In the genomic region with DNA sequence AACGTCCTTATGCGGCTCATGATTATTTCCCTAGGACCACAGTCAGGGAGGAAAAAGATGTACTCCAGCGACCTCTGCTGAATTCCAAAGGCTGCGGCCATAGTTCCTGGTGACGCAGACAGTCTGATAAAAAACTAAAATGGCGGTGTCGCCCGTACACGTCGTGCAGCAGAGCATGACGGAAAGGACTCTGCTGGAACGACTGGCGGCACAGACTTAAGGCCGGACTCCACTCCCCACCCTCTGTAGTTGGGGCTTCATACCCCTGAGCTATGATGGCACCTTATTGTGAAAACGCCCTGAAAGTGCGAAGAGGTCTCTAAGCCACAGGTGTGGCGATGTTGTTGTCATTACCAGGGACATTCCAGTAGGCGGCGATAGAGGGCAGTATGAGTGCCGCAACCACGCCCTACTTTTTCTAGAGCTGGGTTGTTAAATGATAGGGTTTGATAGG, we compare ENCODE assay signal across 7 cellular contexts.
DNase-seq lines count a peak whose midpoint lies in the region; ATAC-seq and TF ChIP-seq lines count a peak whose summit lies in the region.

No MANE protein-coding gene starts in this region.

- H3K27me3 Mint-ChIP-seq in stimulated activated naive B cell treated with anti-CD40 and anti-IgM and Interleukin-4, amounts not matched to agents 10 μg/mL and 1 μg/mL and 100 μg/mL, for 72 hours, result peaks cover 6 to 7% of the 10 kb centered on the region in 2 donors

- H3K27me3 ChIP-seq in muscle layer of duodenum (ENCODE audit: low read depth, low read length), result no peaks in the 10 kb centered on the region

- TF ChIP-seq CTCF in GM12874 (IDR thresholded peaks at IDR 0.05; ENCODE audit: insufficient read depth, low read depth, low read length), result peak; percentile 66
- peak; percentile 69 for TF ChIP-seq CTCF in epithelial cell of esophagus (IDR thresholded peaks at IDR 0.05; ENCODE audit: insufficient read depth, low read depth, low read length, missing control alignments)

- no peaks in the 10 kb centered on the region for H3K36me3 ChIP-seq in muscle layer of duodenum (ENCODE audit: control insufficient read depth in 1 of 2, insufficient read depth in 2 of 2, low read length in 2 of 2)

- no peaks in the 10 kb centered on the region for H3K4me1 ChIP-seq in muscle layer of duodenum (ENCODE audit: control insufficient read depth in 1 of 2, insufficient read depth in 2 of 2, low read length in 2 of 2)

- no peaks in the 10 kb centered on the region for H3K36me3 Mint-ChIP-seq in stimulated activated naive B cell treated with anti-CD40 and anti-IgM and Interleukin-4, amounts not matched to agents 10 μg/mL and 1 μg/mL and 100 μg/mL, for 72 hours

- H3K27ac Mint-ChIP-seq in stimulated activated naive B cell treated with anti-CD40 and anti-IgM and Interleukin-4, amounts not matched to agents 10 μg/mL and 1 μg/mL and 100 μg/mL, for 72 hours, result no peak overlapping the region

- H3K9me3 Mint-ChIP-seq in stimulated activated naive B cell treated with anti-CD40 and anti-IgM and Interleukin-4, amounts not matched to agents 10 μg/mL and 1 μg/mL and 100 μg/mL, for 72 hours, result peaks cover 0 to 1% of the 10 kb centered on the region in 2 donors

- no peak overlapping the region for H3K27ac ChIP-seq in muscle layer of duodenum (ENCODE audit: low read length)

- H3K9me3 ChIP-seq in muscle layer of duodenum (ENCODE audit: control insufficient read depth in 1 of 2, low read length in 2 of 2), result no peaks in the 10 kb centered on the region

- ATAC-seq in HG02642 (IDR thresholded peaks at IDR 0.05; ENCODE audit: poor library complexity, unreplicated experiment), result peak; percentile 66
- peak; percentile 67 to 71 for ATAC-seq in stimulated activated naive B cell treated with anti-CD40 and anti-IgM and Interleukin-4, amounts not matched to agents 10 μg/mL and 1 μg/mL and 100 μg/mL, for 72 hours (replicated peaks)

- H3K4me3 ChIP-seq in epithelial cell of esophagus (ENCODE audit: low read length), result peak overlapping the region; percentile 51
- peak overlapping the region; percentile 62 to 64 for H3K4me3 ChIP-seq in muscle layer of duodenum (ENCODE audit: low read depth in 1 of 2, low read length in 2 of 2)

- peak overlapping the region; percentile 84 for H3K4me3 Mint-ChIP-seq in stimulated activated naive B cell treated with anti-CD40 and anti-IgM and Interleukin-4, amounts not matched to agents 10 μg/mL and 1 μg/mL and 100 μg/mL, for 72 hours

- DNase-seq in NCI-H510A (lab: John Stamatoyannopoulos, UW) (peak; percentile 2), epithelial cell of esophagus (ENCODE audit: low read depth) (peak; percentile 67)
- DNase-seq in activated CD8-positive, alpha-beta memory T cell treated with anti-CD3 and anti-CD28 coated beads, Interleukin-2, amount 50 U/mL, for 4 hours, result peak; percentile 34
- peak; percentile 25 for DNase-seq in stimulated activated naive B cell treated with anti-CD40 and anti-IgM and Interleukin-4, amounts not matched to agents 10 μg/mL and 1 μg/mL and 100 μg/mL, for 72 hours

- H3K4me1 Mint-ChIP-seq in stimulated activated naive B cell treated with anti-CD40 and anti-IgM and Interleukin-4, amounts not matched to agents 10 μg/mL and 1 μg/mL and 100 μg/mL, for 72 hours, result peaks cover 2 to 4% of the 10 kb centered on the region in 2 donors

Comparison
In these comparisons a context has a peak if more than half of its experiments do, and no peak if none do; other contexts are left out.
1. DNase-seq: peak in every context shown above with its lines; median percentile 67 in epithelial cell of esophagus; 34 in activated CD8-positive, alpha-beta memory T cell treated with anti-CD3 and anti-CD28 coated beads, Interleukin-2, amount 50 U/mL, for 4 hours; 25 in stimulated activated naive B cell treated with anti-CD40 and anti-IgM and Interleukin-4, amounts not matched to agents 10 μg/mL and 1 μg/mL and 100 μg/mL, for 72 hours; 2 in NCI-H510A.